13 cellular contexts compared by ENCODE assay signal in genomic region chr13:25874064-25874737, GRCh38.
DNase-seq lines count a peak whose midpoint lies in the region; ATAC-seq lines count a peak whose summit lies in the region.
"Had no signal": no experiment of that assay in that cellular context is flagged by ENCODE, and none has a peak within 500 bp of the region (broad histone marks: within the 10 kb centered on the region; RNA-seq: fewer than 3 reads in every experiment).

No MANE protein-coding gene starts in this region.

- peaks cover 4% of the 10 kb centered on the region for H3K27me3 Mint-ChIP-seq in CD4-positive, CD25-positive, alpha-beta regulatory T cell
- no peaks in the 10 kb centered on the region for H3K27me3 Mint-ChIP-seq in activated CD4-positive, alpha-beta memory T cell treated with anti-CD3 and anti-CD28 coated beads for 36 hours
- no peaks in the 10 kb centered on the region for H3K27me3 Mint-ChIP-seq in naive thymus-derived CD4-positive, alpha-beta T cell

- no peak overlapping the region for H3K4me3 Mint-ChIP-seq in CD4-positive, CD25-positive, alpha-beta regulatory T cell
- no peak overlapping the region for H3K4me3 Mint-ChIP-seq in activated CD4-positive, alpha-beta memory T cell treated with anti-CD3 and anti-CD28 coated beads for 36 hours
- H3K4me3 Mint-ChIP-seq in naive thymus-derived CD4-positive, alpha-beta T cell, result peak overlapping the region; percentile 6 to 75 (median 66)

- H3K4me3 ChIP-seq in CD4-positive, CD25-positive, alpha-beta regulatory T cell (ENCODE audit: low read depth, low read length), result peak overlapping the region; percentile 63
- H3K4me3 ChIP-seq in naive thymus-derived CD4-positive, alpha-beta T cell (ENCODE audit: low read length), result peak overlapping the region; percentile 12
- H3K4me3 ChIP-seq: cardiac muscle cell had no signal

- CTCF ChIA-PET in activated CD4-positive, alpha-beta memory T cell treated with anti-CD3 and anti-CD28 coated beads for 36 hours (lab: Charles Lee), result no interaction called here
- CTCF ChIA-PET in naive thymus-derived CD4-positive, alpha-beta T cell (lab: Charles Lee), result no interaction called here

- H3K36me3 Mint-ChIP-seq in CD4-positive, CD25-positive, alpha-beta regulatory T cell, result no peaks in the 10 kb centered on the region
- H3K36me3 Mint-ChIP-seq in activated CD4-positive, alpha-beta memory T cell treated with anti-CD3 and anti-CD28 coated beads for 36 hours, result no peaks in the 10 kb centered on the region
- H3K36me3 Mint-ChIP-seq in naive thymus-derived CD4-positive, alpha-beta T cell, result peaks cover 0 to 13% (median 4%) of the 10 kb centered on the region in 5 donors

- DNase-seq in CD4-positive, CD25-positive, alpha-beta regulatory T cell, result no peak
- DNase-seq in HK-2 (ENCODE audit: unreplicated experiment), result peak; percentile 15
- DNase-seq in activated CD4-positive, alpha-beta memory T cell treated with anti-CD3 and anti-CD28 coated beads for 36 hours, result peak; percentile 20
- DNase-seq in naive thymus-derived CD4-positive, alpha-beta T cell, result no peak
- DNase-seq in stimulated activated naive CD4-positive, alpha-beta T cell (lab: John Stamatoyannopoulos, UW), result no peak
- DNase-seq: DMS79 treated with DMSO at 0.1 percent for 48 hours, hypothalamus, NCI-H1092 treated with DMSO at 0.1 percent for 48 hours, NCI-H69 had no signal

- ATAC-seq in CD4-positive, CD25-positive, alpha-beta regulatory T cell (ENCODE audit: low read depth in 2 of 2), result no peak
- ATAC-seq in naive thymus-derived CD4-positive, alpha-beta T cell, result no peak
- ATAC-seq in HG03159 (IDR thresholded peaks at IDR 0.05; ENCODE audit: unreplicated experiment) (no peak), HG03095 (IDR thresholded peaks at IDR 0.05; ENCODE audit: unreplicated experiment) (no peak)
- ATAC-seq: sciatic nerve had no signal

- peaks cover 0 to 3% (median 0%) of the 10 kb centered on the region in 7 donors for H3K9me3 Mint-ChIP-seq in CD4-positive, CD25-positive, alpha-beta regulatory T cell
- H3K9me3 Mint-ChIP-seq in activated CD4-positive, alpha-beta memory T cell treated with anti-CD3 and anti-CD28 coated beads for 36 hours, result no peaks in the 10 kb centered on the region
- peaks cover 0 to 13% (median 0%) of the 10 kb centered on the region in 11 donors for H3K9me3 Mint-ChIP-seq in naive thymus-derived CD4-positive, alpha-beta T cell

- peak overlapping the region; percentile 62 for H3K27ac ChIP-seq in CD4-positive, CD25-positive, alpha-beta regulatory T cell (ENCODE audit: insufficient read depth, low read length, poor library complexity, severe bottlenecking)
- peak overlapping the region; percentile 55 for H3K27ac ChIP-seq in naive thymus-derived CD4-positive, alpha-beta T cell (ENCODE audit: low read depth, low read length)

- POLR2A ChIA-PET in activated CD4-positive, alpha-beta memory T cell treated with anti-CD3 and anti-CD28 coated beads for 36 hours (lab: Charles Lee), result no interaction called here
- POLR2A ChIA-PET in naive thymus-derived CD4-positive, alpha-beta T cell (lab: Charles Lee), result interaction anchor here (0.6 to 1.6 kb wide), 6 partner anchors 9 to 1576 kb away, joined by 3 to 4 read pairs (median 3); partner anchors contain the start of gene SHISA2

- H3K36me3 ChIP-seq in CD4-positive, CD25-positive, alpha-beta regulatory T cell (ENCODE audit: control insufficient read depth, insufficient read depth, low read length), result no peaks in the 10 kb centered on the region
- H3K36me3 ChIP-seq in naive thymus-derived CD4-positive, alpha-beta T cell (ENCODE audit: control insufficient read depth in 2 of 3, insufficient read depth in 3 of 3, low read length in 3 of 3), result no peaks in the 10 kb centered on the region
- H3K36me3 ChIP-seq: cardiac muscle cell had no signal

- H3K27ac Mint-ChIP-seq in CD4-positive, CD25-positive, alpha-beta regulatory T cell, result peak overlapping the region; percentile 52 to 74 (median 60)
- H3K27ac Mint-ChIP-seq in activated CD4-positive, alpha-beta memory T cell treated with anti-CD3 and anti-CD28 coated beads for 36 hours, result peak overlapping the region; percentile 4
- peak overlapping the region; percentile 57 to 94 (median 87) for H3K27ac Mint-ChIP-seq in naive thymus-derived CD4-positive, alpha-beta T cell

- no peaks in the 10 kb centered on the region for H3K27me3 ChIP-seq in CD4-positive, CD25-positive, alpha-beta regulatory T cell (ENCODE audit: control insufficient read depth, insufficient read depth, low read length)
- H3K27me3 ChIP-seq in naive thymus-derived CD4-positive, alpha-beta T cell (ENCODE audit: control insufficient read depth in 2 of 2, insufficient read depth in 2 of 2, low read length in 2 of 2), result no peaks in the 10 kb centered on the region
- H3K27me3 ChIP-seq: cardiac muscle cell had no signal

- peaks cover 15% of the 10 kb centered on the region for H3K4me1 ChIP-seq in CD4-positive, CD25-positive, alpha-beta regulatory T cell (ENCODE audit: control insufficient read depth, insufficient read depth, low read length, poor library complexity, severe bottlenecking)
- H3K4me1 ChIP-seq in naive thymus-derived CD4-positive, alpha-beta T cell (ENCODE audit: control insufficient read depth in 2 of 2, insufficient read depth in 2 of 2, low read length in 2 of 2), result peaks cover 15 to 44% of the 10 kb centered on the region in 2 donors

- intact Hi-C loops in activated CD4-positive, alpha-beta memory T cell treated with anti-CD3 and anti-CD28 coated beads for 36 hours (cut with micrococcal nuclease), result loop anchor here (2.0 kb wide), 1 partner anchor 111 kb away; no protein-coding TSS in a partner anchor
- intact Hi-C loops in naive thymus-derived CD4-positive, alpha-beta T cell (cut with micrococcal nuclease), result loop anchor here (1.0 to 10.0 kb wide), 4 partner anchors 27 to 351 kb away; partner anchors contain the start of gene RNF6 (in 1 of the 2)

- H3K9me3 ChIP-seq in CD4-positive, CD25-positive, alpha-beta regulatory T cell (ENCODE audit: control insufficient read depth in 2 of 2, low read length in 2 of 2), result no peaks in the 10 kb centered on the region
- H3K9me3 ChIP-seq in naive thymus-derived CD4-positive, alpha-beta T cell (ENCODE audit: control insufficient read depth in 2 of 3, low read length in 3 of 3), result no peaks in the 10 kb centered on the region

- H3K4me1 Mint-ChIP-seq in CD4-positive, CD25-positive, alpha-beta regulatory T cell, result peaks cover 0 to 53% (median 25%) of the 10 kb centered on the region in 4 donors
- peaks cover 63% of the 10 kb centered on the region for H3K4me1 Mint-ChIP-seq in activated CD4-positive, alpha-beta memory T cell treated with anti-CD3 and anti-CD28 coated beads for 36 hours (ENCODE audit: low read depth)
- peaks cover 36 to 88% (median 78%) of the 10 kb centered on the region in 7 donors for H3K4me1 Mint-ChIP-seq in naive thymus-derived CD4-positive, alpha-beta T cell

Comparison
In these comparisons a context has a peak if more than half of its experiments do, and no peak if none do; other contexts are left out.
1. DNase-seq: peak in HK-2 (single experiment) and activated CD4-positive, alpha-beta memory T cell treated with anti-CD3 and anti-CD28 coated beads for 36 hours (single experiment); none in CD4-positive, CD25-positive, alpha-beta regulatory T cell (0 of 3), naive thymus-derived CD4-positive, alpha-beta T cell (0 of 9) and stimulated activated naive CD4-positive, alpha-beta T cell (0 of 6).
2. H3K27ac Mint-ChIP-seq: peak in every context shown above with its lines; median percentile 87 in naive thymus-derived CD4-positive, alpha-beta T cell; 60 in CD4-positive, CD25-positive, alpha-beta regulatory T cell; 4 in activated CD4-positive, alpha-beta memory T cell treated with anti-CD3 and anti-CD28 coated beads for 36 hours.
3. H3K4me3 Mint-ChIP-seq: peak in naive thymus-derived CD4-positive, alpha-beta T cell (10 of 10); none in CD4-positive, CD25-positive, alpha-beta regulatory T cell (0 of 4) and activated CD4-positive, alpha-beta memory T cell treated with anti-CD3 and anti-CD28 coated beads for 36 hours (single experiment).